22 cellular contexts compared by ENCODE assay signal in the genomic region with DNA sequence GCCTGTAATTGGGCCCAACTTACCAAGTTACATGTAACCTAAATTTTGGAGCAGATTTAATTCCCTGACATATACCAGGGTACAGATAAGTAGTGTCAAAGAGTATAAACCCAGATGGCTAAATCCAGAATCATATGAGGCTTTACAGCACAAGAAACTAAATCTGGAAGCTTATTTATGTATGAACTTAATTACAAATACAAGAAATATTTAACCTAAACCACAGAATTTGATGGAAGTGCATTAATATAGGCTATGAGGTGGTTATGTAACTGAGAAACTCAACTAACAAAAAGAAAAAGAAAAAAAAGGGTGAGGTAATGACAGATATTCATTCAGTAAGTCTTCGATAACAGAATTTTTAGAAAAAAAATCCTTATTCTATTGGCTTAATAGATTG.
DNase-seq lines count a peak whose midpoint lies in the region; ATAC-seq and TF ChIP-seq lines count a peak whose summit lies in the region.
"Had no signal": no experiment of that assay in that cellular context is flagged by ENCODE, and none has a peak within 500 bp of the region (broad histone marks: within the 10 kb centered on the region; RNA-seq: fewer than 3 reads in every experiment).

No MANE protein-coding gene starts in this region.

- ATAC-seq in psoas muscle: no peak
- ATAC-seq in GM21515 (IDR thresholded peaks at IDR 0.05; ENCODE audit: unreplicated experiment): no peak
- ATAC-seq: activated CD4-positive, CD25-positive, alpha-beta regulatory T cell treated with anti-CD3 and anti-CD28 coated beads, Interleukin-2, amount 50 U/mL, for 24 hours; right lobe of liver had no signal

- DNase-seq in SJCRH30 (peak in 1 of 2 experiments; percentile 2), dorsolateral prefrontal cortex (no peak), NCI-H524 (lab: John Stamatoyannopoulos, UW) (no peak), psoas muscle (no peak), GM19240 (ENCODE audit: insufficient read length, low spot score) (no peak)
- DNase-seq: activated CD8-positive, alpha-beta memory T cell treated with anti-CD3 and anti-CD28 coated beads for 24 hours; colonic mucosa; Karpas-422; lower lobe of right lung; NCI-H1092; NCI-H510A; occipital lobe; right lobe of liver; stimulated activated naive CD4-positive, alpha-beta T cell; SW 1271 had no signal

- peaks cover 32% of the 10 kb centered on the region for H3K4me1 ChIP-seq in SJCRH30
- no peaks in the 10 kb centered on the region for H3K4me1 ChIP-seq in psoas muscle
- H3K4me1 ChIP-seq: colonic mucosa, lower lobe of right lung, right lobe of liver had no signal

- H3K4me3 ChIP-seq in SJCRH30 (0 out of 2 replicates have a peak overlapping the region, but pooled peaks have one; percentile 1), dorsolateral prefrontal cortex (peak overlapping the region in 2 of 59 donors; percentile 39 to 54), psoas muscle (no peak overlapping the region)
- H3K4me3 ChIP-seq: colonic mucosa, lower lobe of right lung, right lobe of liver had no signal

- intact Hi-C loops in dorsolateral prefrontal cortex (cut with DNase I): no loop called here
- intact Hi-C loops in psoas muscle (cut with DNase I): no loop called here

- no peaks in the 10 kb centered on the region; the same call in 1 of the 2 replicates for H3K9me3 ChIP-seq in SJCRH30 (replicated peaks)
- no peaks in the 10 kb centered on the region for H3K9me3 ChIP-seq in psoas muscle
- H3K9me3 ChIP-seq: colonic mucosa, lower lobe of right lung, right lobe of liver had no signal

- no peaks in the 10 kb centered on the region for H3K27me3 ChIP-seq in SJCRH30
- no peaks in the 10 kb centered on the region for H3K27me3 ChIP-seq in dorsolateral prefrontal cortex
- H3K27me3 ChIP-seq in psoas muscle (ENCODE audit: insufficient read depth in 3 of 3, low read length in 2 of 3): no peaks in the 10 kb centered on the region
- H3K27me3 ChIP-seq: colonic mucosa, right lobe of liver had no signal

- no peak for TF ChIP-seq CTCF in dorsolateral prefrontal cortex (IDR thresholded peaks at IDR 0.05 in 54 of 56, conservative IDR thresholded peaks at IDR 0.05 in 2 of 56; ENCODE audit: low read depth in 1 of 56, partially characterized antibody in 56 of 56)
- no peak for TF ChIP-seq CTCF in nephron (IDR thresholded peaks at IDR 0.05; ENCODE audit: unreplicated experiment in 3 of 3)
- no peak for TF ChIP-seq CTCF in psoas muscle (IDR thresholded peaks at IDR 0.05)

- H3K9me3 Mint-ChIP-seq in nephron: peaks cover 6% of the 10 kb centered on the region
- H3K9me3 Mint-ChIP-seq: activated naive CD4-positive, alpha-beta T cell treated with anti-CD3 and anti-CD28 coated beads, Interleukin-2, amount 50 U/mL, for 24 hours had no signal

- peak overlapping the region; percentile 64 for H3K27ac ChIP-seq in SJCRH30
- peak overlapping the region in 56 of 59 donors; percentile 36 to 99 (median 93) for H3K27ac ChIP-seq in dorsolateral prefrontal cortex
- H3K27ac ChIP-seq in psoas muscle: no peak overlapping the region
- H3K27ac ChIP-seq: colonic mucosa, lower lobe of right lung, right lobe of liver, RWPE1 had no signal

- H3K36me3 Mint-ChIP-seq in nephron (ENCODE audit: low read depth): no peaks in the 10 kb centered on the region
- H3K36me3 Mint-ChIP-seq: activated naive CD4-positive, alpha-beta T cell treated with anti-CD3 and anti-CD28 coated beads, Interleukin-2, amount 50 U/mL, for 24 hours; brain had no signal

- H3K36me3 ChIP-seq in SJCRH30 (no peaks in the 10 kb centered on the region), psoas muscle (ENCODE audit: insufficient read depth in 1 of 2, low read depth in 1 of 2) (no peaks in the 10 kb centered on the region)
- H3K36me3 ChIP-seq: colonic mucosa, lower lobe of right lung, right lobe of liver had no signal

- WGBS in psoas muscle, 3 donors: 42 to 64% (median 61%) methylated on average over 1 of the region's 1 CpG

- H3K4me1 Mint-ChIP-seq in nephron: peaks cover 28% of the 10 kb centered on the region
- H3K4me1 Mint-ChIP-seq: activated naive CD4-positive, alpha-beta T cell treated with anti-CD3 and anti-CD28 coated beads, Interleukin-2, amount 50 U/mL, for 24 hours had no signal

- H3K4me3 Mint-ChIP-seq in nephron: no peak overlapping the region
- H3K4me3 Mint-ChIP-seq: activated naive CD4-positive, alpha-beta T cell treated with anti-CD3 and anti-CD28 coated beads, Interleukin-2, amount 50 U/mL, for 24 hours; B cell had no signal

- H3K27me3 Mint-ChIP-seq in nephron (ENCODE audit: low read depth): no peaks in the 10 kb centered on the region
- H3K27me3 Mint-ChIP-seq: activated naive CD4-positive, alpha-beta T cell treated with anti-CD3 and anti-CD28 coated beads, Interleukin-2, amount 50 U/mL, for 24 hours; B cell; brain had no signal

- peak overlapping the region in 2 of 3 experiments; percentile 68 to 85 for H3K27ac Mint-ChIP-seq in nephron
- H3K27ac Mint-ChIP-seq: activated naive CD4-positive, alpha-beta T cell treated with anti-CD3 and anti-CD28 coated beads, Interleukin-2, amount 50 U/mL, for 24 hours; B cell had no signal
